26 cellular contexts compared by ENCODE assay signal in genomic region chr3:119221779-119222320, GRCh38. TPM values are rescaled to one million over a fixed set of nuclear protein-coding genes. Genes with fewer than 3 reads are reported as not detected.
DNase-seq lines count a peak whose midpoint lies in the region; ATAC-seq and TF ChIP-seq lines count a peak whose summit lies in the region.
"Had no signal": no experiment of that assay in that cellular context is flagged by ENCODE, and none has a peak within 500 bp of the region (broad histone marks: within the 10 kb centered on the region; RNA-seq: fewer than 3 reads in every experiment).

No MANE protein-coding gene starts in this region.

- H3K4me3 ChIP-seq in left lung, result no peak overlapping the region
- H3K4me3 ChIP-seq: BLaER1, MG63, ovary, right atrium auricular region, upper lobe of right lung had no signal

- peaks cover 59% of the 10 kb centered on the region for H3K36me3 Mint-ChIP-seq in activated CD4-positive, alpha-beta T cell treated with anti-CD3 and anti-CD28 coated beads for 36 hours (ENCODE audit: low read depth)
- peaks cover 35% of the 10 kb centered on the region for H3K36me3 Mint-ChIP-seq in memory B cell

- no peaks in the 10 kb centered on the region for H3K9me3 ChIP-seq in left lung
- H3K9me3 ChIP-seq: BLaER1, MG63, ovary, right atrium auricular region, upper lobe of right lung had no signal

- H3K27me3 Mint-ChIP-seq in activated CD4-positive, alpha-beta T cell treated with anti-CD3 and anti-CD28 coated beads for 36 hours, result no peaks in the 10 kb centered on the region
- no peaks in the 10 kb centered on the region for H3K27me3 Mint-ChIP-seq in memory B cell

- POLR2A ChIA-PET in activated CD4-positive, alpha-beta T cell treated with anti-CD3 and anti-CD28 coated beads for 36 hours (lab: Charles Lee), result no interaction called here
- POLR2A ChIA-PET in RWPE1 (lab: Yijun Ruan, JAX; ENCODE audit: low non-redundant PET), result no interaction called here

- peaks cover 0 to 87% of the 10 kb centered on the region in 2 donors for H3K36me3 ChIP-seq in left lung
- H3K36me3 ChIP-seq: ovary had no signal

- no peaks in the 10 kb centered on the region for H3K27me3 ChIP-seq in left lung
- H3K27me3 ChIP-seq: BLaER1, MG63, right atrium auricular region, upper lobe of right lung had no signal

- CTCF ChIA-PET in activated CD4-positive, alpha-beta T cell treated with anti-CD3 and anti-CD28 coated beads for 36 hours (lab: Charles Lee), result interaction anchor here (4.0 kb wide), 1 partner anchor 19 kb away, joined by 15 read pairs; the partner anchor contains the start of gene B4GALT4
- CTCF ChIA-PET in RWPE1 (lab: Yijun Ruan, JAX), result no interaction called here

- peak; percentile 48 for ATAC-seq in activated CD4-positive, alpha-beta T cell treated with anti-CD3 and anti-CD28 coated beads for 36 hours
- ATAC-seq in memory B cell (ENCODE audit: low read depth), result no peak
- ATAC-seq in left lung, result no peak
- no peak for ATAC-seq in HG02571 (IDR thresholded peaks at IDR 0.05; ENCODE audit: unreplicated experiment)
- ATAC-seq: left cardiac atrium had no signal

- H3K27ac ChIP-seq in left lung (no peak overlapping the region), RWPE1 (no peak overlapping the region)
- H3K27ac ChIP-seq: BLaER1, ovary, right atrium auricular region, WERI-Rb-1 had no signal

- H3K4me1 ChIP-seq in left lung, result no peaks in the 10 kb centered on the region
- H3K4me1 ChIP-seq: right atrium auricular region, upper lobe of right lung had no signal

- H3K9me3 Mint-ChIP-seq in activated CD4-positive, alpha-beta T cell treated with anti-CD3 and anti-CD28 coated beads for 36 hours (ENCODE audit: low read depth), result no peaks in the 10 kb centered on the region
- no peaks in the 10 kb centered on the region for H3K9me3 Mint-ChIP-seq in memory B cell

- peaks cover 63% of the 10 kb centered on the region for H3K4me1 Mint-ChIP-seq in activated CD4-positive, alpha-beta T cell treated with anti-CD3 and anti-CD28 coated beads for 36 hours
- H3K4me1 Mint-ChIP-seq in memory B cell, result peaks cover 12% of the 10 kb centered on the region

- H3K4me3 Mint-ChIP-seq in activated CD4-positive, alpha-beta T cell treated with anti-CD3 and anti-CD28 coated beads for 36 hours, result no peak overlapping the region
- no peak overlapping the region for H3K4me3 Mint-ChIP-seq in memory B cell

- TF ChIP-seq CTCF in left lung (IDR thresholded peaks at IDR 0.05) (no peak), RWPE1 (conservative IDR thresholded peaks at IDR 0.05; ENCODE audit: low read depth) (no peak)

- no peak for DNase-seq in activated CD4-positive, alpha-beta T cell treated with anti-CD3 and anti-CD28 coated beads for 36 hours
- DNase-seq in activated CD4-positive, alpha-beta T cell treated with anti-CD3 and anti-CD28 coated beads for 48 hours, result no peak
- DNase-seq in EH (ENCODE audit: low read depth) (peak; percentile 50), amniotic epithelial cell (ENCODE audit: low read depth) (peak; percentile 83), memory B cell (ENCODE audit: low spot score in 2 of 2) (no peak), left lung (no peak), RWPE1 (ENCODE audit: low spot score) (no peak)
- DNase-seq: activated CD8-positive, alpha-beta memory T cell treated with anti-CD3 and anti-CD28 coated beads, Interleukin-2, amount 50 U/mL, for 48 hours; activated gamma-delta T cell treated with Interleukin-2 at 50 U/mL for 16 hours; effector memory CD4-positive, alpha-beta T cell; EL; H7; left cardiac atrium; mesenchymal stem cell; MG63; NCI-H1417; NCI-H446; ovary; stimulated activated CD4-positive, alpha-beta T cell treated with anti-CD3 and anti-CD28 coated beads, Interleukin-4, amount 100 ng/mL, for 24 hours; upper lobe of right lung; WERI-Rb-1 had no signal

- intact Hi-C loops in activated CD4-positive, alpha-beta T cell treated with anti-CD3 and anti-CD28 coated beads for 36 hours (cut with DNase I, micrococcal nuclease), result loop anchor here in 1 of 2 experiments (5.0 kb wide), 1 partner anchor 455 kb away; the partner anchor contains the start of gene COX17
- intact Hi-C loops in left lung (cut with DNase I), result no loop called here

- H3K27ac Mint-ChIP-seq in activated CD4-positive, alpha-beta T cell treated with anti-CD3 and anti-CD28 coated beads for 36 hours, result peak overlapping the region; percentile 66
- peak overlapping the region; percentile 55 for H3K27ac Mint-ChIP-seq in memory B cell

RNA-seq across cellular contexts. Expression of gene B4GALT4, which starts 18.8 kb away (rescaled TPM):
- total RNA-seq in activated CD4-positive, alpha-beta T cell treated with anti-CD3 and anti-CD28 coated beads for 36 hours, result 10 to 100 TPM; 16.6 to 16.7 TPM
- total RNA-seq in left lung, result 10 to 100 TPM; 14.9 to 19.3 TPM

RNA-seq across cellular contexts. Expression of gene UPK1B, which starts 48.5 kb away (rescaled TPM):
- under 1 TPM; 0.25 to 0.41 TPM for total RNA-seq in activated CD4-positive, alpha-beta T cell treated with anti-CD3 and anti-CD28 coated beads for 36 hours
- total RNA-seq in left lung, result under 1 TPM in 1 of 2 donors, not detected in 1; 0.18 TPM
- total RNA-seq: A172; T-helper 2 cell treated with Interferon-gamma antibody and Interleukin-4, amounts not matched to agents 100 ng/mL and 5 ng/mL, for 36 hours had no signal

Comparison
In these comparisons a context has a peak if more than half of its experiments do, and no peak if none do; other contexts are left out.
1. DNase-seq: peak in EH (single experiment) and amniotic epithelial cell (single experiment); none in activated CD4-positive, alpha-beta T cell treated with anti-CD3 and anti-CD28 coated beads for 36 hours (single experiment), activated CD4-positive, alpha-beta T cell treated with anti-CD3 and anti-CD28 coated beads for 48 hours (single experiment), memory B cell (0 of 2), left lung (0 of 2) and RWPE1 (single experiment).